8 cellular contexts compared by ENCODE assay signal in the genomic region with DNA sequence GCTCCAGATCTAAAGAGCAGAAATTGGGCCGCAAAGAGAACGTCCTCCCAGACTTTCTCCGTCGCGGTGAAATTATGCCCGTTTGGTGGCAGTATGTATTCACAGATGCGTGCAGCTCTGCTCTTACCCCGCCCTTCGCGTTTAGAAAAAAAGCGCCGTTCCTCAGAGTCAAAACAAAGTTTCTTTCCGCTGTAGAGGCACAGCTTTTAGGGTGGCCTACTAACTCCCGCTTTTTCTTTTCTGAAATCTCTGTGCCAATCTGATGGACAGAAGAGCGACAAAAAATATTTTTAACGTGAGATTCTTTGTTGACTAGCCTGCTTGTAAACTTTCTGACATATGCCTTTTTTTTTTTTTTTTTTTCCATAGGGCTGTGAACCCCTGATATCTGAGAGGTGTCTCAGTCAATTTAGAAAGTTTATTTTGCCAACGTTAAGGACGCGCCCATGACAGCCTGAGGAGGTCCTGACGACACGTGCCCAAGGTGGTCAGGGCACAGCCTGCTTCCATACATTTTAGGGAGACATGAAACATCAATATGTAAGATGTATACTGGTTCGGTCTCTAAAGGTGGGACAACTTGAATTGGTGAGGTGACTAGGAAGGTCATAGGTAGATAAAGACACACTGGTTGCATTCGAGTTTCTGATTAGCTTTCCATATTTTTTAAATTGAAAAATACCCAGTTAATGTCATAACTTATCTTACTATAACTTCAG. TPM values are rescaled to one million over a fixed set of nuclear protein-coding genes. Genes with fewer than 3 reads are reported as not detected.
A peak's percentile ranks its signal among the peaks of the same experiment; 100 is the strongest.
DNase-seq lines count a peak whose midpoint lies in the region; ATAC-seq, FAIRE-seq and TF ChIP-seq lines count a peak whose summit lies in the region.
"Not testable (repeated sequence)": the region's sequence is repeated elsewhere in the genome, so short reads cannot be mapped to it uniquely, and the experiment has no call there.

No MANE protein-coding gene starts in this region.

- H3K4me1 ChIP-seq in esophagus squamous epithelium (peaks cover 0 to 26% (median 6%) of the 10 kb centered on the region in 3 donors), subcutaneous abdominal adipose tissue (ENCODE audit: control insufficient read depth in 5 of 5, insufficient read depth in 5 of 5, low read length in 5 of 5) (peaks cover 2 to 22% (median 16%) of the 10 kb centered on the region in 5 donors)

- not testable (repeated sequence) for H3K9me3 ChIP-seq in esophagus squamous epithelium; subcutaneous abdominal adipose tissue (ENCODE audit: control insufficient read depth in 5 of 5, low read length in 5 of 5)

- FAIRE-seq in G401.6 (lab: Jason Lieb, UNC) (peak; percentile 59), H54 (lab: Jason Lieb, UNC) (peak; percentile 15)

- not testable (repeated sequence) for H3K9ac ChIP-seq in subcutaneous abdominal adipose tissue (ENCODE audit: low read length in 5 of 5)

- H3K36me3 Mint-ChIP-seq in activated T-helper 17 cell treated with anti-CD3 and anti-CD28 coated beads, Interleukin-2, amount 50 U/mL, for 72 hours (ENCODE audit: low read depth); naive B cell: not testable (repeated sequence)

- not testable (repeated sequence) for H3K4me1 Mint-ChIP-seq in activated T-helper 17 cell treated with anti-CD3 and anti-CD28 coated beads, Interleukin-2, amount 50 U/mL, for 72 hours
- peaks cover 10 to 22% (median 15%) of the 10 kb centered on the region in 3 donors for H3K4me1 Mint-ChIP-seq in naive B cell

- TF ChIP-seq CTCF in esophagus squamous epithelium (IDR thresholded peaks at IDR 0.05): not testable (repeated sequence)

- not testable (repeated sequence) for H3K27me3 ChIP-seq in esophagus squamous epithelium; subcutaneous abdominal adipose tissue (ENCODE audit: control insufficient read depth in 5 of 5, insufficient read depth in 4 of 5, low read length in 5 of 5)

- H3K4me3 ChIP-seq in esophagus squamous epithelium (peak overlapping the region in 3 of 4 donors; percentile 20 to 43 (median 29)), subcutaneous abdominal adipose tissue (ENCODE audit: low read depth in 1 of 5, low read length in 5 of 5) (peak overlapping the region in 3 of 5 donors; percentile 23 to 43 (median 38))

- H3K27ac ChIP-seq in esophagus squamous epithelium (peak overlapping the region in 3 of 4 donors; percentile 66 to 78 (median 76)), subcutaneous abdominal adipose tissue (ENCODE audit: low read depth, low read length) (peak overlapping the region; percentile 49)

- intact Hi-C loops in esophagus squamous epithelium (cut with DNase I): not testable (repeated sequence)

- H3K27me3 Mint-ChIP-seq in activated T-helper 17 cell treated with anti-CD3 and anti-CD28 coated beads, Interleukin-2, amount 50 U/mL, for 72 hours; naive B cell: not testable (repeated sequence)

- DNase-seq in H54 (ENCODE audit: insufficient read length, low spot score); esophagus squamous epithelium (lab: John Stamatoyannopoulos, UW): not testable (repeated sequence)
- DNase-seq in HT1080 (ENCODE audit: low read depth): peak; percentile 40
- peak; percentile 74 for DNase-seq in RKO (ENCODE audit: low spot score)
- DNase-seq in naive B cell: peak; percentile 53

- not testable (repeated sequence) for H3K9me3 Mint-ChIP-seq in activated T-helper 17 cell treated with anti-CD3 and anti-CD28 coated beads, Interleukin-2, amount 50 U/mL, for 72 hours; naive B cell

- peak overlapping the region; percentile 90 for H3K27ac Mint-ChIP-seq in activated T-helper 17 cell treated with anti-CD3 and anti-CD28 coated beads, Interleukin-2, amount 50 U/mL, for 72 hours
- peak overlapping the region; percentile 88 to 98 (median 97) for H3K27ac Mint-ChIP-seq in naive B cell

- peak; percentile 65 for ATAC-seq in activated T-helper 17 cell treated with anti-CD3 and anti-CD28 coated beads, Interleukin-2, amount 50 U/mL, for 72 hours (replicated peaks)
- peak; percentile 52 to 59 for ATAC-seq in naive B cell (ENCODE audit: low read depth in 2 of 2)

- H3K4me3 Mint-ChIP-seq in activated T-helper 17 cell treated with anti-CD3 and anti-CD28 coated beads, Interleukin-2, amount 50 U/mL, for 72 hours: peak overlapping the region; percentile 81
- peak overlapping the region; percentile 64 to 91 (median 89) for H3K4me3 Mint-ChIP-seq in naive B cell

- not testable (repeated sequence) for TF ChIP-seq POLR2A in H54 (IDR thresholded peaks at IDR 0.05; ENCODE audit: low read depth, low read length); esophagus squamous epithelium (IDR thresholded peaks at IDR 0.05)

- 0 to 27% methylated on average over 2 of the region's 23 CpGs for WGBS in esophagus squamous epithelium, 2 donors

- H3K36me3 ChIP-seq in esophagus squamous epithelium; subcutaneous abdominal adipose tissue (ENCODE audit: control insufficient read depth in 5 of 5, insufficient read depth in 5 of 5, low read length in 5 of 5): not testable (repeated sequence)

RNA-seq across cellular contexts. Expression of a gene that starts 27.1 kb away (rescaled TPM):
- total RNA-seq in HT1080 (2014; rRNA removed; shearing (Covaris generic)): 15.5 and 19.9 TPM in 2 replicates
- 16.5 and 19.5 TPM in 2 replicates for polyA plus RNA-seq in HT1080 (2015; cell fraction: cytosol; rRNA removed)
- 9.6 and 11.9 TPM in 2 replicates for polyA plus RNA-seq in HT1080 (2015; cell fraction: nucleus; rRNA removed)
- 10 to 100 TPM; 32.3 to 41.0 TPM for total RNA-seq in activated T-helper 17 cell treated with anti-CD3 and anti-CD28 coated beads, Interleukin-2, amount 50 U/mL, for 72 hours
- 10 to 100 TPM; 23.8 to 28.4 (median 26.7) TPM for total RNA-seq in esophagus squamous epithelium
- polyA plus RNA-seq in naive B cell (ENCODE audit: low read depth in 6 of 6): 10 to 100 TPM; 15.0 to 35.3 (median 28.1) TPM
